In genomic region chr19:49631610-49632192, GRCh38 we compare ENCODE assay signal across 25 cellular contexts. TPM values are rescaled to one million over a fixed set of nuclear protein-coding genes. Genes with fewer than 3 reads are reported as not detected.
DNase-seq lines count a peak whose midpoint lies in the region; ATAC-seq and TF ChIP-seq lines count a peak whose summit lies in the region.
"Had no signal": no experiment of that assay in that cellular context is flagged by ENCODE, and none has a peak within 500 bp of the region (broad histone marks: within the 10 kb centered on the region; RNA-seq: fewer than 3 reads in every experiment).

No MANE protein-coding gene starts in this region.

- DNase-seq in activated CD4-positive, alpha-beta T cell treated with anti-CD3 and anti-CD28 coated beads, Interleukin-2, amount 10 ng/mL, durations not matched to agents 7 days and 5 days, result no peak
- DNase-seq in activated CD4-positive, alpha-beta T cell treated with anti-CD3 and anti-CD28 coated beads for 36 hours, result no peak
- DNase-seq in endothelial cell (ENCODE audit: low spot score) (no peak), NCI-H2171 treated with DMSO at 0.1 percent for 48 hours (lab: John Stamatoyannopoulos, UW) (no peak)
- no peak for DNase-seq in stimulated activated naive B cell treated with anti-CD40 and anti-IgM and Interleukin-4, amounts not matched to agents 10 μg/mL and 1 μg/mL and 100 μg/mL, for 72 hours
- DNase-seq: activated CD4-positive, alpha-beta memory T cell treated with anti-CD3 and anti-CD28 coated beads for 36 hours; activated CD8-positive, alpha-beta memory T cell treated with anti-CD3 and anti-CD28 coated beads, Interleukin-2, amount 50 U/mL, for 4 hours; activated naive CD4-positive, alpha-beta T cell treated with anti-CD3 and anti-CD28 coated beads for 36 hours; CD4-positive, CD25-positive, alpha-beta regulatory T cell; hippocampal formation; immature natural killer cell; left colon; NCI-H2107; NCI-H748 treated with DMSO at 0.1 percent for 48 hours; psoas muscle; RPMI8226; stimulated activated CD4-positive, alpha-beta T cell treated with anti-CD3 and anti-CD28 coated beads, Interleukin-15, amount 100 ng/mL, for 24 hours; stimulated activated CD4-positive, alpha-beta T cell treated with anti-CD3 and anti-CD28 coated beads, Interleukin-4, amount 100 ng/mL, for 4 hours; transverse colon had no signal

- POLR2A ChIA-PET in activated CD4-positive, alpha-beta T cell treated with anti-CD3 and anti-CD28 coated beads, Interleukin-2, amount 10 ng/mL, durations not matched to agents 7 days and 5 days (lab: Charles Lee), result no interaction called here
- POLR2A ChIA-PET in activated CD4-positive, alpha-beta T cell treated with anti-CD3 and anti-CD28 coated beads for 36 hours (lab: Charles Lee), result interaction anchor here (1.6 kb wide), 1 partner anchor 9 kb away, joined by 4 read pairs; no protein-coding TSS in a partner anchor

- no peaks in the 10 kb centered on the region for H3K4me1 Mint-ChIP-seq in activated CD4-positive, alpha-beta T cell treated with anti-CD3 and anti-CD28 coated beads, Interleukin-2, amount 10 ng/mL, durations not matched to agents 7 days and 5 days
- no peaks in the 10 kb centered on the region for H3K4me1 Mint-ChIP-seq in activated CD4-positive, alpha-beta T cell treated with anti-CD3 and anti-CD28 coated beads for 36 hours
- H3K4me1 Mint-ChIP-seq in endothelial cell (ENCODE audit: unreplicated experiment), result peaks cover 20% of the 10 kb centered on the region
- peaks cover 0 to 7% of the 10 kb centered on the region in 2 donors for H3K4me1 Mint-ChIP-seq in stimulated activated naive B cell treated with anti-CD40 and anti-IgM and Interleukin-4, amounts not matched to agents 10 μg/mL and 1 μg/mL and 100 μg/mL, for 72 hours
- H3K4me1 Mint-ChIP-seq: immature natural killer cell had no signal

- intact Hi-C loops in activated CD4-positive, alpha-beta T cell treated with anti-CD3 and anti-CD28 coated beads for 36 hours (cut with DNase I, micrococcal nuclease), result no loop called here

- ATAC-seq in activated CD4-positive, alpha-beta T cell treated with anti-CD3 and anti-CD28 coated beads for 36 hours, result no peak
- ATAC-seq in stimulated activated naive B cell treated with anti-CD40 and anti-IgM and Interleukin-4, amounts not matched to agents 10 μg/mL and 1 μg/mL and 100 μg/mL, for 72 hours (replicated peaks), result no peak
- no peak for ATAC-seq in GM21723 (IDR thresholded peaks at IDR 0.05; ENCODE audit: unreplicated experiment)
- no peak for ATAC-seq in HG02759 (IDR thresholded peaks at IDR 0.05; ENCODE audit: unreplicated experiment)
- ATAC-seq: activated CD4-positive, CD25-positive, alpha-beta regulatory T cell treated with anti-CD3 and anti-CD28 coated beads, Interleukin-2, amount 50 U/mL, for 24 hours had no signal

- H3K4me3 Mint-ChIP-seq in activated CD4-positive, alpha-beta T cell treated with anti-CD3 and anti-CD28 coated beads, Interleukin-2, amount 10 ng/mL, durations not matched to agents 7 days and 5 days, result no peak overlapping the region
- no peak overlapping the region for H3K4me3 Mint-ChIP-seq in activated CD4-positive, alpha-beta T cell treated with anti-CD3 and anti-CD28 coated beads for 36 hours
- H3K4me3 Mint-ChIP-seq in endothelial cell (ENCODE audit: unreplicated experiment), result peak overlapping the region; percentile 51
- H3K4me3 Mint-ChIP-seq in stimulated activated naive B cell treated with anti-CD40 and anti-IgM and Interleukin-4, amounts not matched to agents 10 μg/mL and 1 μg/mL and 100 μg/mL, for 72 hours, result no peak overlapping the region
- H3K4me3 Mint-ChIP-seq: activated CD4-positive, alpha-beta memory T cell treated with anti-CD3 and anti-CD28 coated beads for 36 hours; activated naive CD4-positive, alpha-beta T cell treated with anti-CD3 and anti-CD28 coated beads for 36 hours; CD4-positive, CD25-positive, alpha-beta regulatory T cell; immature natural killer cell; memory B cell had no signal

- no peaks in the 10 kb centered on the region for H3K27me3 Mint-ChIP-seq in activated CD4-positive, alpha-beta T cell treated with anti-CD3 and anti-CD28 coated beads, Interleukin-2, amount 10 ng/mL, durations not matched to agents 7 days and 5 days
- no peaks in the 10 kb centered on the region for H3K27me3 Mint-ChIP-seq in activated CD4-positive, alpha-beta T cell treated with anti-CD3 and anti-CD28 coated beads for 36 hours
- peaks cover 18% of the 10 kb centered on the region for H3K27me3 Mint-ChIP-seq in endothelial cell (ENCODE audit: unreplicated experiment)
- H3K27me3 Mint-ChIP-seq in stimulated activated naive B cell treated with anti-CD40 and anti-IgM and Interleukin-4, amounts not matched to agents 10 μg/mL and 1 μg/mL and 100 μg/mL, for 72 hours, result no peaks in the 10 kb centered on the region
- H3K27me3 Mint-ChIP-seq: activated CD4-positive, alpha-beta memory T cell treated with anti-CD3 and anti-CD28 coated beads for 36 hours; CD4-positive, CD25-positive, alpha-beta regulatory T cell; memory B cell had no signal

- CTCF ChIA-PET in activated CD4-positive, alpha-beta T cell treated with anti-CD3 and anti-CD28 coated beads, Interleukin-2, amount 10 ng/mL, durations not matched to agents 7 days and 5 days (lab: Charles Lee), result interaction anchor here (0.6 to 1.1 kb wide), 3 partner anchors 8 to 126 kb away, joined by 3 to 4 read pairs (median 3); partner anchors contain the start of gene RRAS
- CTCF ChIA-PET in activated CD4-positive, alpha-beta T cell treated with anti-CD3 and anti-CD28 coated beads for 36 hours (lab: Charles Lee), result interaction anchor here (1.4 kb wide), 1 partner anchor 41 kb away, joined by 3 read pairs; no protein-coding TSS in a partner anchor

- H3K9me3 Mint-ChIP-seq in activated CD4-positive, alpha-beta T cell treated with anti-CD3 and anti-CD28 coated beads, Interleukin-2, amount 10 ng/mL, durations not matched to agents 7 days and 5 days, result no peaks in the 10 kb centered on the region
- no peaks in the 10 kb centered on the region for H3K9me3 Mint-ChIP-seq in activated CD4-positive, alpha-beta T cell treated with anti-CD3 and anti-CD28 coated beads for 36 hours (ENCODE audit: low read depth)
- H3K9me3 Mint-ChIP-seq in endothelial cell (ENCODE audit: unreplicated experiment), result no peaks in the 10 kb centered on the region
- H3K9me3 Mint-ChIP-seq in stimulated activated naive B cell treated with anti-CD40 and anti-IgM and Interleukin-4, amounts not matched to agents 10 μg/mL and 1 μg/mL and 100 μg/mL, for 72 hours, result no peaks in the 10 kb centered on the region
- H3K9me3 Mint-ChIP-seq: activated CD4-positive, alpha-beta memory T cell treated with anti-CD3 and anti-CD28 coated beads for 36 hours; activated naive CD4-positive, alpha-beta T cell treated with anti-CD3 and anti-CD28 coated beads for 36 hours; immature natural killer cell; memory B cell had no signal

- TF ChIP-seq CTCF in endothelial cell (IDR thresholded peaks at IDR 0.05; ENCODE audit: unreplicated experiment), result no peak

- H3K36me3 Mint-ChIP-seq in activated CD4-positive, alpha-beta T cell treated with anti-CD3 and anti-CD28 coated beads, Interleukin-2, amount 10 ng/mL, durations not matched to agents 7 days and 5 days (ENCODE audit: low read depth), result peaks cover 15% of the 10 kb centered on the region
- H3K36me3 Mint-ChIP-seq in activated CD4-positive, alpha-beta T cell treated with anti-CD3 and anti-CD28 coated beads for 36 hours (ENCODE audit: low read depth), result peaks cover 3% of the 10 kb centered on the region
- peaks cover 19% of the 10 kb centered on the region for H3K36me3 Mint-ChIP-seq in endothelial cell (ENCODE audit: low read depth, unreplicated experiment)
- peaks cover 11 to 21% of the 10 kb centered on the region in 2 donors for H3K36me3 Mint-ChIP-seq in stimulated activated naive B cell treated with anti-CD40 and anti-IgM and Interleukin-4, amounts not matched to agents 10 μg/mL and 1 μg/mL and 100 μg/mL, for 72 hours
- H3K36me3 Mint-ChIP-seq: activated CD4-positive, alpha-beta memory T cell treated with anti-CD3 and anti-CD28 coated beads for 36 hours; immature natural killer cell had no signal

- peak overlapping the region; percentile 55 for H3K27ac Mint-ChIP-seq in activated CD4-positive, alpha-beta T cell treated with anti-CD3 and anti-CD28 coated beads, Interleukin-2, amount 10 ng/mL, durations not matched to agents 7 days and 5 days
- H3K27ac Mint-ChIP-seq in activated CD4-positive, alpha-beta T cell treated with anti-CD3 and anti-CD28 coated beads for 36 hours, result no peak overlapping the region
- H3K27ac Mint-ChIP-seq in endothelial cell (ENCODE audit: unreplicated experiment), result no peak overlapping the region
- H3K27ac Mint-ChIP-seq in stimulated activated naive B cell treated with anti-CD40 and anti-IgM and Interleukin-4, amounts not matched to agents 10 μg/mL and 1 μg/mL and 100 μg/mL, for 72 hours, result peak overlapping the region; percentile 47
- H3K27ac Mint-ChIP-seq: activated CD4-positive, alpha-beta memory T cell treated with anti-CD3 and anti-CD28 coated beads for 36 hours; activated naive CD4-positive, alpha-beta T cell treated with anti-CD3 and anti-CD28 coated beads for 36 hours had no signal

RNA-seq across cellular contexts. Expression of gene RRAS, which starts 8.2 kb away (rescaled TPM):
- total RNA-seq in activated CD4-positive, alpha-beta T cell treated with anti-CD3 and anti-CD28 coated beads, Interleukin-2, amount 10 ng/mL, durations not matched to agents 7 days and 5 days, result 1 to 10 TPM; 9.0 to 9.5 TPM
- total RNA-seq in activated CD4-positive, alpha-beta T cell treated with anti-CD3 and anti-CD28 coated beads for 36 hours, result 10 to 100 TPM in 1 of 2 experiments, 1 to 10 TPM in 1; 9.7 to 11.7 TPM
- polyA plus RNA-seq in PFSK-1 (2012; ENCODE audit: insufficient read length, low read depth), result 67.9 TPM
- 23.9 TPM for total RNA-seq in endothelial cell (ENCODE audit: unreplicated experiment)
- polyA plus RNA-seq: neural cell had no signal

RNA-seq across cellular contexts. Expression of gene SCAF1, which starts 10.3 kb away (rescaled TPM):
- 10 to 100 TPM; 48.1 to 59.9 TPM for total RNA-seq in activated CD4-positive, alpha-beta T cell treated with anti-CD3 and anti-CD28 coated beads, Interleukin-2, amount 10 ng/mL, durations not matched to agents 7 days and 5 days
- 10 to 100 TPM; 43.3 to 64.0 TPM for total RNA-seq in activated CD4-positive, alpha-beta T cell treated with anti-CD3 and anti-CD28 coated beads for 36 hours
- polyA plus RNA-seq in PFSK-1 (2012; ENCODE audit: insufficient read length, low read depth), result 79.8 TPM
- 90.3 TPM for total RNA-seq in endothelial cell (ENCODE audit: unreplicated experiment)

RNA-seq across cellular contexts. Expression of gene IRF3, which starts 34.0 kb away (rescaled TPM):
- total RNA-seq in activated CD4-positive, alpha-beta T cell treated with anti-CD3 and anti-CD28 coated beads, Interleukin-2, amount 10 ng/mL, durations not matched to agents 7 days and 5 days, result 100 to 1,000 TPM; 157 to 168 TPM
- 100 to 1,000 TPM; 123 to 125 TPM for total RNA-seq in activated CD4-positive, alpha-beta T cell treated with anti-CD3 and anti-CD28 coated beads for 36 hours
- 97.1 TPM for polyA plus RNA-seq in PFSK-1 (2012; ENCODE audit: insufficient read length, low read depth)
- 76.1 TPM for total RNA-seq in endothelial cell (ENCODE audit: unreplicated experiment)

RNA-seq across cellular contexts. Expression of gene BCL2L12, which starts 34.0 kb away (rescaled TPM):
- total RNA-seq in activated CD4-positive, alpha-beta T cell treated with anti-CD3 and anti-CD28 coated beads, Interleukin-2, amount 10 ng/mL, durations not matched to agents 7 days and 5 days, result 10 to 100 TPM; 73.9 to 80.7 TPM
- total RNA-seq in activated CD4-positive, alpha-beta T cell treated with anti-CD3 and anti-CD28 coated beads for 36 hours, result 10 to 100 TPM; 79.6 to 93.8 TPM
- 68.9 TPM for polyA plus RNA-seq in PFSK-1 (2012; ENCODE audit: insufficient read length, low read depth)
- total RNA-seq in endothelial cell (ENCODE audit: unreplicated experiment), result 50.1 TPM

RNA-seq across cellular contexts. Expression of gene PRR12, which starts 40.7 kb away (rescaled TPM):
- total RNA-seq in activated CD4-positive, alpha-beta T cell treated with anti-CD3 and anti-CD28 coated beads, Interleukin-2, amount 10 ng/mL, durations not matched to agents 7 days and 5 days, result 10 to 100 TPM; 41.5 to 45.9 TPM
- 10 to 100 TPM; 21.0 to 22.7 TPM for total RNA-seq in activated CD4-positive, alpha-beta T cell treated with anti-CD3 and anti-CD28 coated beads for 36 hours
- 26.1 TPM for polyA plus RNA-seq in PFSK-1 (2012; ENCODE audit: insufficient read length, low read depth)
- 38.8 TPM for total RNA-seq in endothelial cell (ENCODE audit: unreplicated experiment)

Comparison
In these comparisons a context has a peak if more than half of its experiments do, and no peak if none do; other contexts are left out.
1. H3K27ac Mint-ChIP-seq: peak in activated CD4-positive, alpha-beta T cell treated with anti-CD3 and anti-CD28 coated beads, Interleukin-2, amount 10 ng/mL, durations not matched to agents 7 days and 5 days (single experiment) and stimulated activated naive B cell treated with anti-CD40 and anti-IgM and Interleukin-4, amounts not matched to agents 10 μg/mL and 1 μg/mL and 100 μg/mL, for 72 hours (single experiment); none in activated CD4-positive, alpha-beta T cell treated with anti-CD3 and anti-CD28 coated beads for 36 hours (single experiment) and endothelial cell (single experiment).